In the genomic region with DNA sequence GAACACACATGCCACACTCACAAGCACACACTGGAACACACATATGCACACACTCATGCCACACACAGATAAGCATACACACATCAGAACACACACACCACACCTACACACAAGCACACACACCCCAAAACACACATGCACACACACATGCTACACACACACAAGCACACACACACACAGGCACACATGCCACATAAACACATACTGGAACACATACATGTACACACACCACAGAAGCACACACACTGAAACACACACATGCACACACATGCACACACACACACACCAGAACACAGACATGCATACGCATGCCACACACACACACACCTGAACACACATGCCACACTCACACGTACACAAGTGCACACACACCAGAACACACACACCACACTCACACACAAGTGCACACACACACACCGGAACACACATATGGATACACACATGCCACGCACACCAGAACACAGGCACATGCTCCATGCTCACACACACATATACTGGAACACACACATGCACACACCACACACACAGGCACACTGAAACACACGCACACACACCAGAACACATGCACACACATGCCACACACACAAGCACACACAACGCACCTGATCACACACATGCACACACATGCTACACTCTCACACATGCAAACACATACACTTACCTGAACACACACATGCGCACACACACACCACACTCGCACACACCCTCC, we compare ENCODE assay signal across 26 cellular contexts.
A peak's percentile ranks its signal among the peaks of the same experiment; 100 is the strongest.
DNase-seq lines count a peak whose midpoint lies in the region; ATAC-seq, FAIRE-seq and TF ChIP-seq lines count a peak whose summit lies in the region.
"Had no signal": no experiment of that assay in that cellular context is flagged by ENCODE, and none has a peak within 500 bp of the region (broad histone marks: within the 10 kb centered on the region; RNA-seq: fewer than 3 reads in every experiment).

No MANE protein-coding gene starts in this region.

- no peaks in the 10 kb centered on the region for H3K9me3 ChIP-seq in GM12878 (replicated peaks; ENCODE audit: control insufficient read depth, insufficient read depth, low read length)

- in situ Hi-C loops in GM12878 (cut with MboI), result no loop called here

- POLR2A ChIA-PET in GM12878 (lab: Charles Lee) (no interaction called here), WTC11 (lab: Charles Lee) (no interaction called here)

- no peaks in the 10 kb centered on the region for H3K27me3 Mint-ChIP-seq in WTC11 (ENCODE audit: low read depth)

- peak; percentile 7 for DNase-seq in cardiac septum (ENCODE audit: low spot score)
- no peak for DNase-seq in Right ventricle myocardium inferior (ENCODE audit: missing footprints)
- no peak for DNase-seq in GM12878 (ENCODE audit: low read depth, low spot score)
- DNase-seq in foreskin keratinocyte, result no peak
- no peak for DNase-seq in urothelium cell line (ENCODE audit: low spot score)
- no peak for DNase-seq in WTC11 (ENCODE audit: low spot score)
- no peak for DNase-seq in NCI-H510A treated with DMSO at 0.1 percent for 48 hours (lab: John Stamatoyannopoulos, UW)
- DNase-seq: Calu3; CD8-positive, alpha-beta memory T cell; DMS153; Karpas-422; MV-4-11; NCI-H1105 treated with DMSO at 0.1 percent for 48 hours; NCI-H2029 treated with DMSO at 0.1 percent for 48 hours; NCI-H2171; NCI-H345; NCI-H524 treated with DMSO at 0.1 percent for 48 hours; SHP77 had no signal

- H3K9ac ChIP-seq in GM12878 (ENCODE audit: control insufficient read depth, insufficient read depth, low read length), result no peak overlapping the region

- WGBS in GM12878 (ENCODE audit: insufficient coverage, insufficient replicate concordance, low lambda C conversion rate, missing lambda C conversion rate), result 80% methylated on average over 8 of the region's 8 CpGs

- FAIRE-seq in GM12878 (lab: Jason Lieb, UNC), result no peak
- peak; percentile 100 for FAIRE-seq in urothelium cell line (lab: Jason Lieb, UNC)
- FAIRE-seq: GM18507, GM19239, RCC 7860 had no signal

- H3K36me3 Mint-ChIP-seq in WTC11, result no peaks in the 10 kb centered on the region
- H3K36me3 Mint-ChIP-seq: CD8-positive, alpha-beta memory T cell had no signal

- no peak overlapping the region for H3K4me2 ChIP-seq in GM12878 (ENCODE audit: control insufficient read depth, insufficient read depth)

- no peak for ATAC-seq in Right ventricle myocardium inferior
- ATAC-seq in GM12878, result no peak
- no peak for ATAC-seq in foreskin keratinocyte
- no peak for ATAC-seq in GM18907 (IDR thresholded peaks at IDR 0.05; ENCODE audit: unreplicated experiment)
- no peak for ATAC-seq in WTC11

- no TSS peak for BruUV-seq in GM12878 (replicated peaks; lab: Mats Ljungman, UMichigan)

- TF ChIP-seq EP300 in GM12878 (IDR thresholded peaks at IDR 0.05; ENCODE audit: borderline replicate concordance in 1 of 2, control insufficient read depth in 1 of 2, low read depth in 2 of 2, low read length in 2 of 2), result no peak

- no peaks in the 10 kb centered on the region for H3K79me2 ChIP-seq in GM12878 (ENCODE audit: control insufficient read depth, insufficient read depth, low read length)

- TF ChIP-seq CTCF in GM12878 (IDR thresholded peaks at IDR 0.05 in 2 of 3, conservative IDR thresholded peaks at IDR 0.05 in 1 of 3; ENCODE audit: control insufficient read depth in 2 of 3, extremely low read depth in 1 of 3, insufficient read depth in 1 of 3, low read depth in 3 of 3, low read length in 3 of 3), result no peak
- TF ChIP-seq CTCF in foreskin keratinocyte (conservative IDR thresholded peaks at IDR 0.05), result no peak
- no peak for TF ChIP-seq CTCF in WTC11 (IDR thresholded peaks at IDR 0.05)

- peaks cover 4% of the 10 kb centered on the region for H3K4me1 Mint-ChIP-seq in WTC11
- H3K4me1 Mint-ChIP-seq: CD8-positive, alpha-beta memory T cell had no signal

- no peaks in the 10 kb centered on the region for H4K20me1 ChIP-seq in GM12878 (ENCODE audit: control insufficient read depth, insufficient read depth)

- H3K27me3 ChIP-seq in GM12878 (replicated peaks in 1 of 2; ENCODE audit: control insufficient read depth in 2 of 2, insufficient read depth in 2 of 2, low read length in 1 of 2), result no peaks in the 10 kb centered on the region
- no peaks in the 10 kb centered on the region for H3K27me3 ChIP-seq in foreskin keratinocyte

- CTCF ChIA-PET in GM12878 (lab: Yijun Ruan, JAX), result no interaction called here
- CTCF ChIA-PET in WTC11 (lab: Charles Lee), result no interaction called here

- H3K4me1 ChIP-seq in GM12878 (ENCODE audit: control insufficient read depth, insufficient read depth, low read length), result no peaks in the 10 kb centered on the region
- H3K4me1 ChIP-seq in foreskin keratinocyte, result peaks cover 9% of the 10 kb centered on the region

- H2AFZ ChIP-seq in GM12878 (ENCODE audit: control insufficient read depth, low read depth, low read length), result no peak overlapping the region

- intact Hi-C loops in cardiac septum (cut with DNase I), result no loop called here
- intact Hi-C loops in Right ventricle myocardium inferior (cut with DNase I), result no loop called here
- intact Hi-C loops in GM12878 (cut with micrococcal nuclease; ENCODE audit: unreplicated experiment), result no loop called here

- no peak overlapping the region for H3K27ac ChIP-seq in GM12878 (ENCODE audit: control insufficient read depth, insufficient read depth)
- peak overlapping the region; percentile 96 for H3K27ac ChIP-seq in foreskin keratinocyte
- H3K27ac ChIP-seq: 22Rv1, C4-2B, HL-60, SK-N-MC had no signal

- H3K36me3 ChIP-seq in GM12878 (ENCODE audit: control insufficient read depth in 2 of 2, insufficient read depth in 2 of 2, low read length in 1 of 2), result no peaks in the 10 kb centered on the region

- no peak for TF ChIP-seq RAD21 in GM12878 (IDR thresholded peaks at IDR 0.05; ENCODE audit: insufficient read depth, low read depth, low read length)

- H3K9me3 Mint-ChIP-seq in WTC11, result no peaks in the 10 kb centered on the region

- no peak overlapping the region for H3K4me3 ChIP-seq in GM12878
- H3K4me3 ChIP-seq: SK-N-MC had no signal

- RAD21 ChIA-PET in GM12878 (lab: Charles Lee; ENCODE audit: unreplicated experiment), result no interaction called here

- TF ChIP-seq POLR2A in GM12878 (IDR thresholded peaks at IDR 0.05; ENCODE audit: low read depth, low read length), result no peak

- H3K4me3 Mint-ChIP-seq in WTC11, result no peak overlapping the region
- H3K4me3 Mint-ChIP-seq: CD8-positive, alpha-beta memory T cell had no signal

- H3K27ac Mint-ChIP-seq in WTC11, result no peak overlapping the region
- H3K27ac Mint-ChIP-seq: CD8-positive, alpha-beta memory T cell had no signal

- SMC1A ChIA-PET in GM12878 (lab: Charles Lee; ENCODE audit: uncharacterized antibody, unreplicated experiment), result no interaction called here

TF ChIP-seq in GM12878, 131 proteins besides CTCF, POLR2A, EP300 and RAD21:
- TF ChIP-seq NR2C2 (IDR thresholded peaks at IDR 0.05; ENCODE audit: borderline replicate concordance, control insufficient read depth, insufficient read length, low read depth) (peak; percentile 35), MYB (IDR thresholded peaks at IDR 0.05; ENCODE audit: borderline replicate concordance, low read depth, low read length) (no peak), ATF7 (IDR thresholded peaks at IDR 0.05; ENCODE audit: low read depth) (no peak), ZNF24 (IDR thresholded peaks at IDR 0.05) (no peak), CREB1 (IDR thresholded peaks at IDR 0.05; ENCODE audit: low read depth) (no peak), SUZ12 (IDR thresholded peaks at IDR 0.05; ENCODE audit: unreplicated experiment) (no peak), EED (IDR thresholded peaks at IDR 0.05; ENCODE audit: low read depth) (no peak)
- TF ChIP-seq, protein P1, sequence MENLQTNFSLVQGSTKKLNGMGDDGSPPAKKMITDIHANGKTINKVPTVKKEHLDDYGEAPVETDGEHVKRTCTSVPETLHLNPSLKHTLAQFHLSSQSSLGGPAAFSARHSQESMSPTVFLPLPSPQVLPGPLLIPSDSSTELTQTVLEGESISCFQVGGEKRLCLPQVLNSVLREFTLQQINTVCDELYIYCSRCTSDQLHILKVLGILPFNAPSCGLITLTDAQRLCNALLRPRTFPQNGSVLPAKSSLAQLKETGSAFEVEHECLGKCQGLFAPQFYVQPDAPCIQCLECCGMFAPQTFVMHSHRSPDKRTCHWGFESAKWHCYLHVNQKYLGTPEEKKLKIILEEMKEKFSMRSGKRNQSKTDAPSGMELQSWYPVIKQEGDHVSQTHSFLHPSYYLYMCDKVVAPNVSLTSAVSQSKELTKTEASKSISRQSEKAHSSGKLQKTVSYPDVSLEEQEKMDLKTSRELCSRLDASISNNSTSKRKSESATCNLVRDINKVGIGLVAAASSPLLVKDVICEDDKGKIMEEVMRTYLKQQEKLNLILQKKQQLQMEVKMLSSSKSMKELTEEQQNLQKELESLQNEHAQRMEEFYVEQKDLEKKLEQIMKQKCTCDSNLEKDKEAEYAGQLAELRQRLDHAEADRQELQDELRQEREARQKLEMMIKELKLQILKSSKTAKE (IDR thresholded peaks at IDR 0.05; ENCODE audit: low read depth, poor library complexity, severe bottlenecking), result no peak

TF ChIP-seq in WTC11, 78 proteins besides CTCF, POLR2A, EP300 and RAD21 (continues in another document):
- TF ChIP-seq TP53 (CRISPR knock-in tag; IDR thresholded peaks at IDR 0.05), result no peak
- TF ChIP-seq FOXK1 (CRISPR knock-in tag; IDR thresholded peaks at IDR 0.05), result no peak
- TF ChIP-seq, protein P2, sequence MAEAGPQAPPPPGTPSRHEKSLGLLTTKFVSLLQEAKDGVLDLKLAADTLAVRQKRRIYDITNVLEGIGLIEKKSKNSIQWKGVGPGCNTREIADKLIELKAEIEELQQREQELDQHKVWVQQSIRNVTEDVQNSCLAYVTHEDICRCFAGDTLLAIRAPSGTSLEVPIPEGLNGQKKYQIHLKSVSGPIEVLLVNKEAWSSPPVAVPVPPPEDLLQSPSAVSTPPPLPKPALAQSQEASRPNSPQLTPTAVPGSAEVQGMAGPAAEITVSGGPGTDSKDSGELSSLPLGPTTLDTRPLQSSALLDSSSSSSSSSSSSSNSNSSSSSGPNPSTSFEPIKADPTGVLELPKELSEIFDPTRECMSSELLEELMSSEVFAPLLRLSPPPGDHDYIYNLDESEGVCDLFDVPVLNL (CRISPR knock-in tag; IDR thresholded peaks at IDR 0.05; ENCODE audit: borderline replicate concordance, low read depth), result no peak
- TF ChIP-seq ETV6 (CRISPR knock-in tag; IDR thresholded peaks at IDR 0.05), result no peak
